Comparison of ENCODE assay signal across 9 cellular contexts in the genomic region with DNA sequence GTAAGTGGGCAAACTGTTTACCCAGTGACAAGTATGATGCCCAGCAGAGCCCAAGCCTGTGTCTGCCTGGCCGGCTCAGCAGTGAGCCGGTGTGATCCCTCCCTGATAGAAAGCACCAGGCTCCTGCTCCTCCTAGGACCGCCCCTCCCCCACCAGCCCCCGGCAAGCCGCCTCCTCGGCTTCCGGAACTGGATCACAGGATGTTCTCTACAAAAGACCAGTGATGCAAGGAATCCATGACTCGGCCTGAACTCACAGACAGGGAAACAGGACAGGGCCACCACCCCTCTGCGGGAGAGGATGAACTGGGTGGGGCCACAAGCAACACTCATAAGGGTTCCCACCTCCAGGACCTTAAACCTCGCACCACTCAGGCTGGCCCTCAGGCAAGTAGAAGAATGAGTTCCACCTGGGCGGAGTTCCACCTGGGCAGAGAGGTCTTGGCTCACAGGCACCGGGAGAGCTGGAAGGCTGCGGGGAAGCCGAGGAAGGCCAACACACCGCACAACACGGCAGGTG. TPM values are rescaled to one million over a fixed set of nuclear protein-coding genes. Genes with fewer than 3 reads are reported as not detected.
A peak's percentile ranks its signal among the peaks of the same experiment; 100 is the strongest.
DNase-seq lines count a peak whose midpoint lies in the region; ATAC-seq, FAIRE-seq and TF ChIP-seq lines count a peak whose summit lies in the region.
"Had no signal": no experiment of that assay in that cellular context is flagged by ENCODE, and none has a peak within 500 bp of the region (broad histone marks: within the 10 kb centered on the region; RNA-seq: fewer than 3 reads in every experiment).

No MANE protein-coding gene starts in this region.

- no peak for FAIRE-seq in HepG2 (lab: Jason Lieb, UNC)

- POLR2A ChIA-PET in HepG2 (lab: Yijun Ruan, JAX), result no interaction called here
- POLR2A ChIA-PET in activated CD4-positive, alpha-beta memory T cell treated with anti-CD3 and anti-CD28 coated beads for 36 hours (lab: Charles Lee), result no interaction called here

- BruUV-seq in HepG2 (replicated peaks; lab: Mats Ljungman, UMichigan), result no TSS peak

- no peaks in the 10 kb centered on the region for H4K20me1 ChIP-seq in HepG2 (ENCODE audit: insufficient read depth, low read length)

- intact Hi-C loops in colonic mucosa (cut with DNase I) (loop anchor here (1.0 kb wide), 1 partner anchor 8 kb away; no protein-coding TSS in a partner anchor), HepG2 (cut with micrococcal nuclease; ENCODE audit: unreplicated experiment) (no loop called here)
- intact Hi-C loops in activated CD4-positive, alpha-beta memory T cell treated with anti-CD3 and anti-CD28 coated beads for 36 hours (cut with micrococcal nuclease), result no loop called here

- no peak for TF ChIP-seq POLR2A in HepG2 (IDR thresholded peaks at IDR 0.05; ENCODE audit: insufficient read depth in 1 of 2, low read depth in 2 of 2, low read length in 2 of 2)

- no peaks in the 10 kb centered on the region for H3K36me3 Mint-ChIP-seq in activated CD4-positive, alpha-beta memory T cell treated with anti-CD3 and anti-CD28 coated beads for 36 hours

- no peaks in the 10 kb centered on the region for H3K9me3 ChIP-seq in colonic mucosa
- H3K9me3 ChIP-seq in HepG2 (ENCODE audit: low read length), result no peaks in the 10 kb centered on the region

- no peak overlapping the region for H3K4me3 ChIP-seq in colonic mucosa
- H3K4me3 ChIP-seq in HepG2 (replicated peaks in 1 of 3; ENCODE audit: insufficient read depth in 1 of 3, low read depth in 2 of 3, low read length in 3 of 3), result no peak overlapping the region

- H3K9me3 Mint-ChIP-seq in activated CD4-positive, alpha-beta memory T cell treated with anti-CD3 and anti-CD28 coated beads for 36 hours, result no peaks in the 10 kb centered on the region

- H3K27me3 Mint-ChIP-seq in activated CD4-positive, alpha-beta memory T cell treated with anti-CD3 and anti-CD28 coated beads for 36 hours, result no peaks in the 10 kb centered on the region

- TF ChIP-seq EP300 in HepG2 (IDR thresholded peaks at IDR 0.05; ENCODE audit: low read depth in 2 of 2, low read length in 2 of 2), result no peak
- TF ChIP-seq EP300 in HepG2 (CRISPR knock-in tag; IDR thresholded peaks at IDR 0.05; ENCODE audit: borderline replicate concordance), result no peak

- peak; percentile 60 for DNase-seq in ACHN
- DNase-seq in NCI-H2029 treated with DMSO at 0.1 percent for 48 hours (lab: John Stamatoyannopoulos, UW), result peak; percentile 42
- DNase-seq in colonic mucosa, result peak; percentile 39
- DNase-seq in HepG2 (ENCODE audit: low spot score), result no peak
- DNase-seq in activated CD4-positive, alpha-beta memory T cell treated with anti-CD3 and anti-CD28 coated beads for 36 hours, result no peak
- DNase-seq in T-helper 1 cell, result no peak
- DNase-seq in GM19238 (ENCODE audit: insufficient read length, low spot score), result no peak
- DNase-seq: DND-41 had no signal

- H3K27me3 ChIP-seq in colonic mucosa, result no peaks in the 10 kb centered on the region
- no peaks in the 10 kb centered on the region for H3K27me3 ChIP-seq in HepG2 (ENCODE audit: control insufficient read depth in 1 of 2, insufficient read depth in 2 of 2, low read length in 2 of 2)

- H3K4me3 Mint-ChIP-seq in activated CD4-positive, alpha-beta memory T cell treated with anti-CD3 and anti-CD28 coated beads for 36 hours, result no peak overlapping the region

- no peaks in the 10 kb centered on the region for H3K36me3 ChIP-seq in colonic mucosa
- no peaks in the 10 kb centered on the region; a peak in 1 of 5 replicates for H3K36me3 ChIP-seq in HepG2 (replicated peaks in 1 of 2; ENCODE audit: control insufficient read depth in 1 of 2, insufficient read depth in 2 of 2, low read length in 2 of 2)

- H3K4me2 ChIP-seq in HepG2 (ENCODE audit: low read depth, low read length), result no peak overlapping the region

- no peak overlapping the region for H2AFZ ChIP-seq in HepG2 (ENCODE audit: low read length)

- H3K4me1 Mint-ChIP-seq in activated CD4-positive, alpha-beta memory T cell treated with anti-CD3 and anti-CD28 coated beads for 36 hours (ENCODE audit: low read depth), result no peaks in the 10 kb centered on the region

- no peak overlapping the region for H3K27ac Mint-ChIP-seq in activated CD4-positive, alpha-beta memory T cell treated with anti-CD3 and anti-CD28 coated beads for 36 hours

- CTCF ChIA-PET in HepG2 (lab: Yijun Ruan, JAX; ENCODE audit: low intra/inter-chr PET ratio, low total read pairs), result no interaction called here
- CTCF ChIA-PET in activated CD4-positive, alpha-beta memory T cell treated with anti-CD3 and anti-CD28 coated beads for 36 hours (lab: Charles Lee), result no interaction called here

- no peak for TF ChIP-seq RAD21 in HepG2 (CRISPR knock-in tag; IDR thresholded peaks at IDR 0.05)

- no peak overlapping the region for H3K27ac ChIP-seq in colonic mucosa
- H3K27ac ChIP-seq in HepG2 (ENCODE audit: extremely low read length, insufficient read depth, low read length), result no peak overlapping the region

- H3K9ac ChIP-seq in colonic mucosa (ENCODE audit: low read depth in 2 of 2, low read length in 2 of 2), result no peak overlapping the region
- H3K9ac ChIP-seq in HepG2 (ENCODE audit: insufficient read depth, low read depth, low read length), result no peak overlapping the region

- H3K4me1 ChIP-seq in colonic mucosa (no peaks in the 10 kb centered on the region), HepG2 (ENCODE audit: insufficient read depth, low read length) (no peaks in the 10 kb centered on the region)

- in situ Hi-C loops in ACHN (cut with HindIII; ENCODE audit: low pct_ligation_motif_present, low pct_unique_long_range_greater_than_20kb, low sequenced_read_pairs) (no loop called here), HepG2 (cut with HindIII; ENCODE audit: extremely low pct_ligation_motif_present, low pct_unique_long_range_greater_than_20kb) (no loop called here)

- ATAC-seq in HepG2 (no peak), HG03097 (IDR thresholded peaks at IDR 0.05; ENCODE audit: low FRiP score, unreplicated experiment) (no peak)

- H3K79me2 ChIP-seq in HepG2 (ENCODE audit: insufficient read depth, low read length), result peaks cover 18% of the 10 kb centered on the region

- WGBS in HepG2 (ENCODE audit: low lambda C conversion rate), result 89% methylated on average over 9 of the region's 16 CpGs

- no peak for TF ChIP-seq CTCF in colonic mucosa (IDR thresholded peaks at IDR 0.05)
- TF ChIP-seq CTCF in HepG2 (CRISPR knock-in tag; IDR thresholded peaks at IDR 0.05), result no peak

RNA-seq across cellular contexts. Expression of a gene that starts 7.8 kb away (rescaled TPM):
- total RNA-seq in colonic mucosa (100 to 1,000 TPM in 1 of 2 donors, 10 to 100 TPM in 1; 48.7 to 125 TPM), HepG2 (2016; rRNA removed; fragmentation: Illumina TruSeq; extraction: Trizol) (33.0 and 43.2 TPM in 2 replicates)
- total RNA-seq in HepG2 (2016; cell fraction: cytosol; rRNA removed; fragmentation: Illumina TruSeq; extraction: Trizol; ENCODE audit: low read depth), result 11.5 and 12.1 TPM in 2 replicates
- total RNA-seq in HepG2 (2016; cell fraction: insoluble cytoplasmic fraction; rRNA removed; fragmentation: Illumina TruSeq; extraction: Trizol), result 34.5 and 39.6 TPM in 2 replicates
- 19.5 and 22.7 TPM in 2 replicates for total RNA-seq in HepG2 (2016; cell fraction: membrane; rRNA removed; fragmentation: Illumina TruSeq; extraction: Trizol)
- 16.0 and 18.3 TPM in 2 replicates for total RNA-seq in HepG2 (2016; cell fraction: nucleus; rRNA removed; fragmentation: Illumina TruSeq; extraction: Trizol)
- 47.6 and 55.8 TPM in 2 replicates for polyA plus RNA-seq in HepG2 (2011; rRNA removed)
- 41.0 and 59.2 TPM in 2 replicates for polyA plus RNA-seq in HepG2 (2011; cell fraction: cytosol; rRNA removed)
- 29.4 and 30.1 TPM in 2 replicates for polyA plus RNA-seq in HepG2 (2011; cell fraction: nucleus; rRNA removed)
- 30.1 and 36.4 TPM in 2 replicates for polyA plus RNA-seq in HepG2 (2012)
- 25.5 and 27.1 TPM in 2 replicates for polyA plus RNA-seq in HepG2 (2016; cell fraction: cytosol; fragmentation: Illumina TruSeq; extraction: Trizol; ENCODE audit: low read depth)
- 80.5 and 96.2 TPM in 2 replicates for polyA plus RNA-seq in HepG2 (2016; cell fraction: insoluble cytoplasmic fraction; fragmentation: Illumina TruSeq; extraction: Trizol; ENCODE audit: low read depth)
- 36.8 and 37.9 TPM in 2 replicates for polyA plus RNA-seq in HepG2 (2016; cell fraction: membrane; fragmentation: Illumina TruSeq; extraction: Trizol; ENCODE audit: low read depth)
- polyA plus RNA-seq in HepG2 (2016; cell fraction: nucleus; fragmentation: Illumina TruSeq; extraction: Trizol; ENCODE audit: insufficient read depth, low read depth), result 47.6 and 48.4 TPM in 2 replicates
- 55.4 and 66.9 TPM in 2 replicates for polyA minus RNA-seq in HepG2 (2011; rRNA and poly(A)+ RNA removed; ENCODE audit: low replicate concordance)
- 14.3 and 18.7 TPM in 2 replicates for polyA minus RNA-seq in HepG2 (2011; cell fraction: cytosol; rRNA and poly(A)+ RNA removed)
- polyA minus RNA-seq in HepG2 (2011; cell fraction: nucleus; rRNA and poly(A)+ RNA removed), result 8.0 and 8.6 TPM in 2 replicates
- total RNA-seq in activated CD4-positive, alpha-beta memory T cell treated with anti-CD3 and anti-CD28 coated beads for 36 hours, result 10 to 100 TPM; 93.8 to 94.6 TPM

RNA-seq across cellular contexts. Expression of a gene that starts 34.0 kb away (rescaled TPM):
- total RNA-seq in colonic mucosa, result 10 to 100 TPM; 14.2 to 24.0 TPM
- 0.10 and 0.11 TPM in 2 replicates for total RNA-seq in HepG2 (2016; rRNA removed; fragmentation: Illumina TruSeq; extraction: Trizol)
- total RNA-seq in HepG2 (2016; cell fraction: cytosol; rRNA removed; fragmentation: Illumina TruSeq; extraction: Trizol; ENCODE audit: low read depth), result 0.30 TPM in 1 of 2 replicates, not detected in the other
- 0.11 and 0.13 TPM in 2 replicates for total RNA-seq in HepG2 (2016; cell fraction: insoluble cytoplasmic fraction; rRNA removed; fragmentation: Illumina TruSeq; extraction: Trizol)
- total RNA-seq in HepG2 (2016; cell fraction: membrane; rRNA removed; fragmentation: Illumina TruSeq; extraction: Trizol), result 0.07 and 0.28 TPM in 2 replicates
- total RNA-seq in HepG2 (2016; cell fraction: nucleus; rRNA removed; fragmentation: Illumina TruSeq; extraction: Trizol), result 0.12 TPM in 1 of 2 replicates, not detected in the other
- 0.13 and 0.17 TPM in 2 replicates for polyA plus RNA-seq in HepG2 (2011; rRNA removed)
- 0.09 and 0.15 TPM in 2 replicates for polyA plus RNA-seq in HepG2 (2011; cell fraction: cytosol; rRNA removed)
- polyA plus RNA-seq in HepG2 (2011; cell fraction: nucleus; rRNA removed), result 0.06 and 0.10 TPM in 2 replicates
- polyA plus RNA-seq in HepG2 (2012), result not detected in 2 replicates
- polyA plus RNA-seq in HepG2 (2016; cell fraction: cytosol; fragmentation: Illumina TruSeq; extraction: Trizol; ENCODE audit: low read depth), result not detected in 2 replicates
- 0.05 TPM in 1 of 2 replicates, not detected in the other for polyA plus RNA-seq in HepG2 (2016; cell fraction: insoluble cytoplasmic fraction; fragmentation: Illumina TruSeq; extraction: Trizol; ENCODE audit: low read depth)
- 0.03 TPM in 1 of 2 replicates, not detected in the other for polyA plus RNA-seq in HepG2 (2016; cell fraction: membrane; fragmentation: Illumina TruSeq; extraction: Trizol; ENCODE audit: low read depth)
- 0.11 and 0.14 TPM in 2 replicates for polyA plus RNA-seq in HepG2 (2016; cell fraction: nucleus; fragmentation: Illumina TruSeq; extraction: Trizol; ENCODE audit: insufficient read depth, low read depth)
- 0.02 and 1.8 TPM in 2 replicates for polyA minus RNA-seq in HepG2 (2011; rRNA and poly(A)+ RNA removed; ENCODE audit: low replicate concordance)
- not detected in 2 replicates for polyA minus RNA-seq in HepG2 (2011; cell fraction: cytosol; rRNA and poly(A)+ RNA removed)
- 0.25 TPM in 1 of 2 replicates, not detected in the other for polyA minus RNA-seq in HepG2 (2011; cell fraction: nucleus; rRNA and poly(A)+ RNA removed)
- total RNA-seq in activated CD4-positive, alpha-beta memory T cell treated with anti-CD3 and anti-CD28 coated beads for 36 hours, result under 1 TPM in 1 of 2 experiments, not detected in 1; 0.07 TPM

RNA-seq across cellular contexts. Expression of a gene that starts 38.8 kb away (rescaled TPM):
- total RNA-seq in colonic mucosa (10 to 100 TPM; 74.3 to 98.0 TPM), HepG2 (2016; rRNA removed; fragmentation: Illumina TruSeq; extraction: Trizol) (38.5 and 48.6 TPM in 2 replicates)
- total RNA-seq in HepG2 (2016; cell fraction: cytosol; rRNA removed; fragmentation: Illumina TruSeq; extraction: Trizol; ENCODE audit: low read depth), result 15.9 and 20.3 TPM in 2 replicates
- total RNA-seq in HepG2 (2016; cell fraction: insoluble cytoplasmic fraction; rRNA removed; fragmentation: Illumina TruSeq; extraction: Trizol), result 39.4 and 50.9 TPM in 2 replicates
- 30.5 and 39.8 TPM in 2 replicates for total RNA-seq in HepG2 (2016; cell fraction: membrane; rRNA removed; fragmentation: Illumina TruSeq; extraction: Trizol)
- total RNA-seq in HepG2 (2016; cell fraction: nucleus; rRNA removed; fragmentation: Illumina TruSeq; extraction: Trizol), result 25.3 and 27.5 TPM in 2 replicates
- 54.2 and 70.4 TPM in 2 replicates for polyA plus RNA-seq in HepG2 (2011; rRNA removed)
- 65.1 and 100 TPM in 2 replicates for polyA plus RNA-seq in HepG2 (2011; cell fraction: cytosol; rRNA removed)
- polyA plus RNA-seq in HepG2 (2011; cell fraction: nucleus; rRNA removed), result 169 and 184 TPM in 2 replicates
- 112 and 113 TPM in 2 replicates for polyA plus RNA-seq in HepG2 (2012)
- polyA plus RNA-seq in HepG2 (2016; cell fraction: cytosol; fragmentation: Illumina TruSeq; extraction: Trizol; ENCODE audit: low read depth), result 30.4 and 34.2 TPM in 2 replicates
- 72.8 and 91.0 TPM in 2 replicates for polyA plus RNA-seq in HepG2 (2016; cell fraction: insoluble cytoplasmic fraction; fragmentation: Illumina TruSeq; extraction: Trizol; ENCODE audit: low read depth)
- polyA plus RNA-seq in HepG2 (2016; cell fraction: membrane; fragmentation: Illumina TruSeq; extraction: Trizol; ENCODE audit: low read depth), result 46.8 and 50.8 TPM in 2 replicates
- polyA plus RNA-seq in HepG2 (2016; cell fraction: nucleus; fragmentation: Illumina TruSeq; extraction: Trizol; ENCODE audit: insufficient read depth, low read depth), result 64.4 and 66.2 TPM in 2 replicates
- polyA minus RNA-seq in HepG2 (2011; rRNA and poly(A)+ RNA removed; ENCODE audit: low replicate concordance), result 1.7 and 92.7 TPM in 2 replicates
- polyA minus RNA-seq in HepG2 (2011; cell fraction: cytosol; rRNA and poly(A)+ RNA removed), result 102 and 107 TPM in 2 replicates
- polyA minus RNA-seq in HepG2 (2011; cell fraction: nucleus; rRNA and poly(A)+ RNA removed), result 35.1 and 39.9 TPM in 2 replicates
- 1 to 10 TPM in 1 of 2 experiments, under 1 TPM in 1; 0.83 to 1.5 TPM for total RNA-seq in activated CD4-positive, alpha-beta memory T cell treated with anti-CD3 and anti-CD28 coated beads for 36 hours

Comparison
In these comparisons a context has a peak if more than half of its experiments do, and no peak if none do; other contexts are left out.
1. DNase-seq: peak in ACHN (single experiment), NCI-H2029 treated with DMSO at 0.1 percent for 48 hours (single experiment) and colonic mucosa (single experiment); none in HepG2 (single experiment), activated CD4-positive, alpha-beta memory T cell treated with anti-CD3 and anti-CD28 coated beads for 36 hours (single experiment), T-helper 1 cell (0 of 5) and GM19238 (single experiment).
2. RNA of a gene that starts 34.0 kb away (total RNA-seq): 14.2 to 24.0 TPM in colonic mucosa; 0.07 to 0.30 TPM in HepG2 and 0.07 TPM in activated CD4-positive, alpha-beta memory T cell treated with anti-CD3 and anti-CD28 coated beads for 36 hours; every median in the first group is over 10 times any median in the second.
3. RNA of a gene that starts 38.8 kb away (total RNA-seq): 74.3 to 98.0 TPM in colonic mucosa and 15.9 to 50.9 TPM in HepG2; 0.83 to 1.5 TPM in activated CD4-positive, alpha-beta memory T cell treated with anti-CD3 and anti-CD28 coated beads for 36 hours; every median in the first group is over 4 times any median in the second.